9 cellular contexts compared by ENCODE assay signal in genomic region chr2:47002480-47003381, GRCh38.
DNase-seq lines count a peak whose midpoint lies in the region; ATAC-seq, FAIRE-seq and TF ChIP-seq lines count a peak whose summit lies in the region.
"Had no signal": no experiment of that assay in that cellular context is flagged by ENCODE, and none has a peak within 500 bp of the region (broad histone marks: within the 10 kb centered on the region; RNA-seq: fewer than 3 reads in every experiment).

No MANE protein-coding gene starts in this region.

- H3K4me1 ChIP-seq in A549 (peaks cover 26% of the 10 kb centered on the region), thyroid gland (peaks cover 76 to 79% of the 10 kb centered on the region in 2 donors)

- POLR2A ChIA-PET in A549 (lab: Yijun Ruan, JAX): interaction anchor here (0.6 kb wide), 1 partner anchor 67 kb away, joined by 3 read pairs; no protein-coding TSS in a partner anchor

- FAIRE-seq in A549 (lab: Jason Lieb, UNC): no peak
- FAIRE-seq: TTC549 had no signal

- no peak overlapping the region for H3K4me3 ChIP-seq in A549
- H3K4me3 ChIP-seq in thyroid gland (replicated peaks in 1 of 3): no peak overlapping the region

- 88% methylated on average over 7 of the region's 7 CpGs for WGBS in A549 (ENCODE audit: missing lambda C conversion rate)
- 31 to 39% methylated on average over 7 of the region's 7 CpGs for WGBS in thyroid gland, 2 donors

- peaks cover 0 to 3% of the 10 kb centered on the region in 2 donors for H3K36me3 ChIP-seq in thyroid gland

- H3K27me3 ChIP-seq in thyroid gland: no peaks in the 10 kb centered on the region

- H3K4me2 ChIP-seq in A549: no peak overlapping the region

- TF ChIP-seq RAD21 in A549 (conservative IDR thresholded peaks at IDR 0.05 in 1 of 2, IDR thresholded peaks at IDR 0.05 in 1 of 2): no peak

- no peak for DNase-seq in A549 (ENCODE audit: low read depth in 1 of 2, low spot score in 1 of 2)
- DNase-seq in HT1080 (ENCODE audit: low read depth): peak; percentile 40
- peak in 56 of 58 donors; percentile 6 to 93 (median 78) for DNase-seq in anterior cingulate cortex (lab: John Stamatoyannopoulos, UW)
- DNase-seq in kidney tubule cell (ENCODE audit: low spot score): peak; percentile 51
- peak; percentile 65 to 70 for DNase-seq in thyroid gland
- DNase-seq in DMS114 treated with DMSO at 0.1 percent for 48 hours (lab: John Stamatoyannopoulos, UW; ENCODE audit: unreplicated experiment): no peak
- DNase-seq in activated CD4-positive, alpha-beta T cell treated with anti-CD3 and anti-CD28 coated beads, Interleukin-2, amount 50 U/mL, for 48 hours: no peak
- DNase-seq in GM10266 (ENCODE audit: extremely low spot score): no peak

- intact Hi-C loops in thyroid gland (cut with DNase I): no loop called here

- TF ChIP-seq CTCF in A549 (IDR thresholded peaks at IDR 0.05) (no peak), thyroid gland (IDR thresholded peaks at IDR 0.05) (no peak), GM10266 (IDR thresholded peaks at IDR 0.05; ENCODE audit: control insufficient read depth, insufficient read depth, low read depth, missing control alignments) (no peak)

- no peak for TF ChIP-seq POLR2A in A549 (IDR thresholded peaks at IDR 0.05; ENCODE audit: low read length)
- no peak for TF ChIP-seq POLR2A in thyroid gland (IDR thresholded peaks at IDR 0.05)

- H3K27ac ChIP-seq in A549 (peak overlapping the region in 1 of 2 experiments; percentile 9; a peak in 1 of 6 replicates), thyroid gland (peak overlapping the region; percentile 59 to 91 (median 88))

- no peaks in the 10 kb centered on the region for H3K9me3 ChIP-seq in A549
- no peaks in the 10 kb centered on the region for H3K9me3 ChIP-seq in thyroid gland

- TF ChIP-seq EP300 in A549 (IDR thresholded peaks at IDR 0.05): no peak

- peak in 1 of 2 experiments; percentile 18; a peak in 3 of 6 replicates for ATAC-seq in A549

- CTCF ChIA-PET in A549 (lab: Yijun Ruan, JAX): interaction anchor here (0.6 kb wide), 1 partner anchor 65 kb away, joined by 3 read pairs; no protein-coding TSS in a partner anchor

TF ChIP-seq in A549, 52 proteins besides CTCF, POLR2A, EP300 and RAD21:
- TF ChIP-seq POLR2AphosphoS2 (conservative IDR thresholded peaks at IDR 0.05; ENCODE audit: low read length) (0 out of 2 replicates have a peak, but pooled peaks have one; percentile 55), HES2 (IDR thresholded peaks at IDR 0.05) (no peak)

Comparison
In these comparisons a context has a peak if more than half of its experiments do, and no peak if none do; other contexts are left out.
1. DNase-seq: peak in HT1080 (single experiment), anterior cingulate cortex (56 of 58), kidney tubule cell (single experiment) and thyroid gland (2 of 2); none in A549 (0 of 2), DMS114 treated with DMSO at 0.1 percent for 48 hours (single experiment), activated CD4-positive, alpha-beta T cell treated with anti-CD3 and anti-CD28 coated beads, Interleukin-2, amount 50 U/mL, for 48 hours (0 of 2) and GM10266 (single experiment).